Comparison of ENCODE assay signal across 33 cellular contexts in the genomic region with DNA sequence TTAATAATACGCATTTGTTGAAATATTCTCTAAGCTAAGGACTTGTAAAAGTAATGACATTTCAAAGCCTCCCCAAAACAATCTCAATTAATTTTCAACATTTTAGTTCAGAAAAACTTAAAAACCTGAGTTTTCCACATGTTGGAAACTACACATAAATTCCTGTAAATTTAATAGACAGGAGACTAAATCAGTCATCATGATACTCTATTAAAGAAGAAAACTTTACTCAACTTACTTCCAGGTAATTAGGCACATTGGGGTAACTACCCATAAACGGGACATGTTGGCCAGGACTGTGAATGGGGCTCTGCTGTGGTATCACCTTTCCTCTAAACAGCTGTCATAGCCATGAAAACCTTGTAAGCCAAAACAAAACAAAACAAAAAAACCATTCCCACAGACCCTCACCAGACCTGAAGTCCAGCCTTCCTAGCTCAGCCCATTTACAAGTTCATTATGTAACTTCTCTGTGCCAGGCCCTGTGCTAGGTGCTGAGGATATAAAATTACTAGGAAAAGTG.
"Had no signal": no experiment of that assay in that cellular context is flagged by ENCODE, and none has a peak within 500 bp of the region (broad histone marks: within the 10 kb centered on the region; RNA-seq: fewer than 3 reads in every experiment).

No MANE protein-coding gene starts in this region.

- DNase-seq: activated B cell treated with CpG ODN at 0.5 μM for 24 hours; activated CD4-positive, alpha-beta T cell treated with anti-CD3 and anti-CD28 coated beads for 48 hours; activated CD4-positive, alpha-beta T cell treated with anti-CD3 and anti-CD28 coated beads, Interleukin-2, amount 50 U/mL, for 1 hour; activated CD4-positive, alpha-beta T cell treated with anti-CD3 and anti-CD28 coated beads, Interleukin-2, amount 50 U/mL, for 48 hours; activated CD8-positive, alpha-beta memory T cell treated with anti-CD3 and anti-CD28 coated beads for 24 hours; activated CD8-positive, alpha-beta T cell treated with anti-CD3 and anti-CD28 coated beads for 36 hours; activated effector memory CD4-positive, alpha-beta T cell treated with Interleukin-2 at 50 U/mL for 16 hours; activated gamma-delta T cell treated with Interleukin-2 at 50 U/mL for 16 hours; activated naive CD4-positive, alpha-beta T cell treated with anti-CD3 and anti-CD28 coated beads, Interleukin-2, amount 50 U/mL, for 16 hours; activated naive CD4-positive, alpha-beta T cell treated with Interleukin-2 at 50 U/mL for 16 hours; activated T-cell treated with anti-CD3 and anti-CD28 coated beads, Interleukin-2, amount 50 U/mL, for 4 hours; amniotic stem cell; anterior cingulate cortex; body of pancreas; caudate nucleus; cerebellar nuclear complex; effector CD4-positive, alpha-beta T cell; effector memory CD8-positive, alpha-beta T cell; erythroblast; foreskin keratinocyte; gastrocnemius medialis; glutamatergic neuron; heart left ventricle; T-helper 17 cell; T1000; WERI-Rb-1 had no signal

- H3K9me3 ChIP-seq: body of pancreas, esophagus muscularis mucosa, gastrocnemius medialis, heart left ventricle had no signal

- H3K4me3 Mint-ChIP-seq: activated B cell treated with CpG ODN at 0.5 μM for 24 hours; activated CD8-positive, alpha-beta T cell treated with anti-CD3 and anti-CD28 coated beads for 36 hours; activated naive CD8-positive, alpha-beta T cell; activated T-cell treated with anti-CD3 and anti-CD28 coated beads, Interleukin-2, amount 50 U/mL, for 4 hours; activated T-helper 17 cell treated with anti-CD3 and anti-CD28 coated beads, Interleukin-2, amount 50 U/mL, for 72 hours; dendritic cell treated with granulocyte-macrophage colony-stimulating factor and Interleukin-4, amounts not matched to agents 40 ng/mL and 50 ng/mL, for 4 days; effector memory CD8-positive, alpha-beta T cell; T-helper 17 cell; T-helper 2 cell treated with Interferon-gamma antibody and Interleukin-4, amounts not matched to agents 5 μg/mL and 100 μg/mL, for 36 hours had no signal

- H3K27ac ChIP-seq: body of pancreas, coronary artery, esophagus muscularis mucosa, foreskin keratinocyte, gastrocnemius medialis, heart left ventricle, WERI-Rb-1 had no signal

- H3K9me3 Mint-ChIP-seq: activated B cell treated with CpG ODN at 0.5 μM for 24 hours; activated CD8-positive, alpha-beta T cell treated with anti-CD3 and anti-CD28 coated beads for 36 hours; activated T-cell treated with anti-CD3 and anti-CD28 coated beads, Interleukin-2, amount 50 U/mL, for 4 hours; activated T-helper 17 cell treated with anti-CD3 and anti-CD28 coated beads, Interleukin-2, amount 50 U/mL, for 72 hours; dendritic cell treated with granulocyte-macrophage colony-stimulating factor and Interleukin-4, amounts not matched to agents 40 ng/mL and 50 ng/mL, for 4 days; effector memory CD8-positive, alpha-beta T cell; T-helper 2 cell treated with Interferon-gamma antibody and Interleukin-4, amounts not matched to agents 5 μg/mL and 100 μg/mL, for 36 hours had no signal

- H3K27me3 ChIP-seq: body of pancreas, esophagus muscularis mucosa, foreskin keratinocyte, gastrocnemius medialis, heart left ventricle had no signal

- H3K4me1 Mint-ChIP-seq: activated B cell treated with CpG ODN at 0.5 μM for 24 hours; activated T-helper 17 cell treated with anti-CD3 and anti-CD28 coated beads, Interleukin-2, amount 50 U/mL, for 72 hours; T-helper 17 cell had no signal

- H3K27ac Mint-ChIP-seq: activated B cell treated with CpG ODN at 0.5 μM for 24 hours; activated CD8-positive, alpha-beta T cell treated with anti-CD3 and anti-CD28 coated beads for 36 hours; activated naive CD8-positive, alpha-beta T cell; activated T-helper 17 cell treated with anti-CD3 and anti-CD28 coated beads, Interleukin-2, amount 50 U/mL, for 72 hours; dendritic cell treated with granulocyte-macrophage colony-stimulating factor and Interleukin-4, amounts not matched to agents 40 ng/mL and 50 ng/mL, for 4 days; effector memory CD8-positive, alpha-beta T cell; T-helper 17 cell; T-helper 2 cell treated with Interferon-gamma antibody and Interleukin-4, amounts not matched to agents 5 μg/mL and 100 μg/mL, for 36 hours had no signal

- H3K4me1 ChIP-seq: body of pancreas, esophagus muscularis mucosa, gastrocnemius medialis, heart left ventricle had no signal

- ATAC-seq: activated CD4-positive, CD25-positive, alpha-beta regulatory T cell treated with anti-CD3 and anti-CD28 coated beads, Interleukin-2, amount 50 U/mL, for 24 hours; activated CD8-positive, alpha-beta T cell treated with anti-CD3 and anti-CD28 coated beads for 36 hours; activated T-cell treated with anti-CD3 and anti-CD28 coated beads, Interleukin-2, amount 50 U/mL, for 4 hours; activated T-helper 17 cell treated with anti-CD3 and anti-CD28 coated beads, Interleukin-2, amount 50 U/mL, for 72 hours; body of pancreas; effector memory CD8-positive, alpha-beta T cell; foreskin keratinocyte; gastrocnemius medialis; heart left ventricle; T-helper 17 cell had no signal

- H3K4me3 ChIP-seq: body of pancreas, coronary artery, esophagus muscularis mucosa, gastrocnemius medialis, heart left ventricle had no signal

- H3K27me3 Mint-ChIP-seq: activated B cell treated with CpG ODN at 0.5 μM for 24 hours; activated CD8-positive, alpha-beta T cell treated with anti-CD3 and anti-CD28 coated beads for 36 hours; activated naive CD8-positive, alpha-beta T cell; activated T-helper 17 cell treated with anti-CD3 and anti-CD28 coated beads, Interleukin-2, amount 50 U/mL, for 72 hours; dendritic cell treated with granulocyte-macrophage colony-stimulating factor and Interleukin-4, amounts not matched to agents 40 ng/mL and 50 ng/mL, for 4 days; effector memory CD8-positive, alpha-beta T cell; T-helper 17 cell had no signal

- H3K36me3 ChIP-seq: WERI-Rb-1 had no signal
